In genomic region chr3:60770532-60770931, GRCh38 we compare ENCODE assay signal across 20 cellular contexts.
"Had no signal": no experiment of that assay in that cellular context is flagged by ENCODE, and none has a peak within 500 bp of the region (broad histone marks: within the 10 kb centered on the region; RNA-seq: fewer than 3 reads in every experiment).

No MANE protein-coding gene starts in this region.

- H3K4me1 Mint-ChIP-seq: activated CD8-positive, alpha-beta memory T cell treated with anti-CD3 and anti-CD28 coated beads, Interleukin-2, amount 10 ng/mL, durations not matched to agents 7 days and 5 days; immature natural killer cell; naive B cell; neural progenitor cell; T-cell had no signal

- H3K36me3 Mint-ChIP-seq: activated CD4-positive, alpha-beta memory T cell treated with anti-CD3 and anti-CD28 coated beads for 36 hours; activated CD8-positive, alpha-beta memory T cell treated with anti-CD3 and anti-CD28 coated beads, Interleukin-2, amount 10 ng/mL, durations not matched to agents 7 days and 5 days; immature natural killer cell; naive B cell; neural progenitor cell; T-cell had no signal

- FAIRE-seq: astrocyte, endometrium had no signal

- H3K27ac Mint-ChIP-seq: activated CD4-positive, alpha-beta memory T cell treated with anti-CD3 and anti-CD28 coated beads for 36 hours; activated CD8-positive, alpha-beta memory T cell treated with anti-CD3 and anti-CD28 coated beads, Interleukin-2, amount 10 ng/mL, durations not matched to agents 7 days and 5 days; activated T-cell treated with anti-CD3 and anti-CD28 coated beads, Interleukin-2, amount 50 U/mL, for 24 hours; immature natural killer cell; naive B cell; neural progenitor cell; T-cell had no signal

- H3K9me3 Mint-ChIP-seq: activated T-cell treated with anti-CD3 and anti-CD28 coated beads, Interleukin-2, amount 50 U/mL, for 24 hours had no signal

- H3K36me3 ChIP-seq: lower lobe of right lung, neural progenitor cell, ovary, stomach, thoracic aorta, uterus had no signal

- H3K9ac ChIP-seq: neural progenitor cell had no signal

- H3K27ac ChIP-seq: dorsolateral prefrontal cortex, lower lobe of right lung, neural progenitor cell, ovary, stomach, thoracic aorta, uterus had no signal

- H3K4me3 ChIP-seq: dorsolateral prefrontal cortex, lower lobe of right lung, neural progenitor cell, ovary, stomach, thoracic aorta, uterus had no signal

- H3K4me2 ChIP-seq: neural progenitor cell had no signal

- H3K4me3 Mint-ChIP-seq: activated CD4-positive, alpha-beta memory T cell treated with anti-CD3 and anti-CD28 coated beads for 36 hours; activated CD8-positive, alpha-beta memory T cell treated with anti-CD3 and anti-CD28 coated beads, Interleukin-2, amount 10 ng/mL, durations not matched to agents 7 days and 5 days; activated T-cell treated with anti-CD3 and anti-CD28 coated beads, Interleukin-2, amount 50 U/mL, for 24 hours; immature natural killer cell; naive B cell; neural progenitor cell; T-cell had no signal

- H3K27me3 ChIP-seq: dorsolateral prefrontal cortex, neural progenitor cell, ovary, stomach, uterus had no signal

- DNase-seq: activated CD4-positive, alpha-beta memory T cell treated with anti-CD3 and anti-CD28 coated beads for 36 hours; activated CD8-positive, alpha-beta memory T cell treated with anti-CD3 and anti-CD28 coated beads, Interleukin-2, amount 10 ng/mL, durations not matched to agents 7 days and 5 days; activated effector memory CD4-positive, alpha-beta T cell treated with Interleukin-2 at 50 U/mL for 16 hours; activated naive CD4-positive, alpha-beta T cell treated with anti-CD3 and anti-CD28 coated beads, Interleukin-2, amount 50 U/mL, for 16 hours; activated T-cell treated with anti-CD3 and anti-CD28 coated beads, Interleukin-2, amount 50 U/mL, for 24 hours; dorsolateral prefrontal cortex; foreskin fibroblast; immature natural killer cell; lower lobe of right lung; naive B cell; ovary; stimulated activated CD4-positive, alpha-beta T cell treated with anti-CD3 and anti-CD28 coated beads, Interleukin-1b, Interleukin-23, amount 100 ng/mL, for 48 hours; stomach; T-cell; T-helper 9 cell; uterus had no signal

- H3K27me3 Mint-ChIP-seq: activated CD4-positive, alpha-beta memory T cell treated with anti-CD3 and anti-CD28 coated beads for 36 hours; activated CD8-positive, alpha-beta memory T cell treated with anti-CD3 and anti-CD28 coated beads, Interleukin-2, amount 10 ng/mL, durations not matched to agents 7 days and 5 days; activated T-cell treated with anti-CD3 and anti-CD28 coated beads, Interleukin-2, amount 50 U/mL, for 24 hours; naive B cell; T-cell had no signal

- H3K9me3 ChIP-seq: lower lobe of right lung, ovary, uterus had no signal

- H3K4me1 ChIP-seq: lower lobe of right lung, stomach, uterus had no signal
